ENCODE assay signal across 16 cellular contexts in the genomic region with DNA sequence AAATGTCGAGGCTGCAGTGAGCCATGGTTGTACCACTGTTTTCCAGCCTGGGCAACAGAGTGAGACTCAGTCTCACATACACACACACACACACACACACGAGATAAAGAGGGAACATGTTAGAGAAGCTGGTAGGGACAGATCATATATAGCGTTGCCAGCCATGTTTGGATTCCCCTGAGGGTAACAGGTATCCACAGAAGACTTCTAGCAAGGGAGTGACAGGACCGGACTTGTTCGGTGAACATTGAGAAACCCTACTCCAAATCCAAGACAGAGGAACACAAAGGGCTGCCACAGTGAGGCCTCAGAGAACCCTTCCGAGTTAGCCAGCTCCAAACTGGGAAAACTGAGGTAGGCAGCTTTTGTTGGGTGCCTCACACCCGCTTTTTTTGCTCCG. TPM values are rescaled to one million over a fixed set of nuclear protein-coding genes. Genes with fewer than 3 reads are reported as not detected.
DNase-seq lines count a peak whose midpoint lies in the region; ATAC-seq and TF ChIP-seq lines count a peak whose summit lies in the region.
"Had no signal": no experiment of that assay in that cellular context is flagged by ENCODE, and none has a peak within 500 bp of the region (broad histone marks: within the 10 kb centered on the region; RNA-seq: fewer than 3 reads in every experiment).

No MANE protein-coding gene starts in this region.

- no peak for TF ChIP-seq EP300 in suprapubic skin (IDR thresholded peaks at IDR 0.05)

- H3K4me3 ChIP-seq in IMR-90 (ENCODE audit: insufficient read depth, low read depth, low read length) (no peak overlapping the region), esophagus (ENCODE audit: low read depth in 1 of 2, low read length in 2 of 2) (no peak overlapping the region), suprapubic skin (no peak overlapping the region)

- no peak overlapping the region for H2BK5ac ChIP-seq in IMR-90 (ENCODE audit: low read depth, low read length, poor library complexity, severe bottlenecking)

- H3K4ac ChIP-seq in IMR-90 (ENCODE audit: low read depth, low read length) = no peak overlapping the region

- no peak for TF ChIP-seq RAD21 in IMR-90 (IDR thresholded peaks at IDR 0.05; ENCODE audit: low read length)

- no peak overlapping the region for H2BK20ac ChIP-seq in IMR-90 (ENCODE audit: low read depth, low read length)

- H3K14ac ChIP-seq in IMR-90 (replicated peaks; ENCODE audit: low read depth, low read length) = no peak overlapping the region

- H3K56ac ChIP-seq in IMR-90 (ENCODE audit: extremely low read depth, insufficient read depth, low read length) = no peak overlapping the region

- H3K9me3 ChIP-seq in IMR-90 (ENCODE audit: control insufficient read depth, insufficient read depth, low read length) = no peaks in the 10 kb centered on the region
- H3K9me3 ChIP-seq in esophagus (ENCODE audit: control insufficient read depth in 2 of 2, insufficient read depth in 1 of 2, low read depth in 1 of 2, low read length in 1 of 2) = no peaks in the 10 kb centered on the region
- no peaks in the 10 kb centered on the region for H3K9me3 ChIP-seq in suprapubic skin

- H3K9ac ChIP-seq in IMR-90 (ENCODE audit: low read depth, low read length) = no peak overlapping the region

- no peak overlapping the region for H2BK15ac ChIP-seq in IMR-90 (ENCODE audit: low read depth, low read length)

- DNase-seq in IMR-90 (no peak), RWPE1 (ENCODE audit: low spot score) (peak; percentile 68), suprapubic skin (ENCODE audit: low spot score in 2 of 2) (no peak), C1 segment of cervical spinal cord (lab: John Stamatoyannopoulos, UW) (no peak)
- DNase-seq: CD4-positive, alpha-beta memory T cell; HCEC 1CT; KBM-7; NCI-H1048; NCI-H1436 treated with DMSO at 0.1 percent for 48 hours; NCI-H2081; NCI-H226; NCI-H524 treated with DMSO at 0.1 percent for 48 hours had no signal

- no peaks in the 10 kb centered on the region for H4K20me1 ChIP-seq in IMR-90 (ENCODE audit: insufficient read depth, low read length)

- H2AK5ac ChIP-seq in IMR-90 (ENCODE audit: low read depth, low read length) = peak overlapping the region; percentile 32; the same call in 1 of the 2 replicates

- H4K5ac ChIP-seq in IMR-90 (ENCODE audit: low read depth, low read length) = no peak overlapping the region

- peaks cover 9% of the 10 kb centered on the region for H3K9me1 ChIP-seq in IMR-90 (ENCODE audit: insufficient read depth, low read length)

- H3K27me3 ChIP-seq in IMR-90 (ENCODE audit: control insufficient read depth, insufficient read depth, low read length) (no peaks in the 10 kb centered on the region), esophagus (ENCODE audit: control insufficient read depth in 1 of 2, insufficient read depth in 2 of 2, low read length in 2 of 2) (no peaks in the 10 kb centered on the region), suprapubic skin (no peaks in the 10 kb centered on the region)

- H2AK9ac ChIP-seq in IMR-90 (replicated peaks; ENCODE audit: low read depth, low read length, poor library complexity) = peak overlapping the region; percentile 43

- H3K18ac ChIP-seq in IMR-90 (ENCODE audit: low read depth, low read length) = no peak overlapping the region

- no peaks in the 10 kb centered on the region for H3K36me3 ChIP-seq in IMR-90 (ENCODE audit: control insufficient read depth, insufficient read depth, low read length)
- no peaks in the 10 kb centered on the region for H3K36me3 ChIP-seq in esophagus (ENCODE audit: control insufficient read depth in 2 of 2, insufficient read depth in 2 of 2, low read length in 1 of 2)
- no peaks in the 10 kb centered on the region for H3K36me3 ChIP-seq in suprapubic skin

- intact Hi-C loops in IMR-90 (cut with micrococcal nuclease) = no loop called here

- no peak overlapping the region for H2AFZ ChIP-seq in IMR-90 (replicated peaks; ENCODE audit: low read length, poor library complexity)

- H3K79me1 ChIP-seq in IMR-90 (ENCODE audit: low read depth in 1 of 2, low read length in 2 of 2) = peaks cover 7 to 16% of the 10 kb centered on the region in 2 experiments; a peak in 3 of 4 replicates

- no peak overlapping the region for H3K23ac ChIP-seq in IMR-90 (ENCODE audit: low read depth, low read length)

- no peak overlapping the region for H4K8ac ChIP-seq in IMR-90 (ENCODE audit: low read depth in 2 of 2, low read length in 2 of 2)

- H3K4me1 ChIP-seq in IMR-90 (ENCODE audit: control insufficient read depth, insufficient read depth, low read length) (peaks cover 9% of the 10 kb centered on the region), esophagus (ENCODE audit: control insufficient read depth in 2 of 2, insufficient read depth in 2 of 2, low read length in 1 of 2) (peaks cover 0 to 9% of the 10 kb centered on the region in 2 donors), suprapubic skin (peaks cover 33% of the 10 kb centered on the region)

- no peak for TF ChIP-seq CTCF in IMR-90 (conservative IDR thresholded peaks at IDR 0.05; ENCODE audit: low read depth, low read length)
- TF ChIP-seq CTCF in RWPE1 (conservative IDR thresholded peaks at IDR 0.05; ENCODE audit: low read depth) = no peak
- TF ChIP-seq CTCF in suprapubic skin (IDR thresholded peaks at IDR 0.05) = no peak

- POLR2A ChIA-PET in IMR-90 (lab: Charles Lee; ENCODE audit: unreplicated experiment) = no interaction called here
- POLR2A ChIA-PET in RWPE1 (lab: Yijun Ruan, JAX; ENCODE audit: low non-redundant PET) = interaction anchor here (0.5 to 0.8 kb wide), 2 partner anchors 40 to 216 kb away, joined by 3 read pairs; a partner anchor contains a TSS

- H3K4me2 ChIP-seq in IMR-90 (ENCODE audit: low read depth, low read length) = no peak overlapping the region

- H3K27ac ChIP-seq in IMR-90 (ENCODE audit: insufficient read depth, low read length) (no peak overlapping the region), RWPE1 (peak overlapping the region; percentile 51), esophagus (ENCODE audit: low read depth in 2 of 2, low read length in 1 of 2) (peak overlapping the region; percentile 30 to 64), suprapubic skin (peak overlapping the region; percentile 67)
- H3K27ac ChIP-seq: HL-60 had no signal

- no peak overlapping the region for H2BK120ac ChIP-seq in IMR-90 (ENCODE audit: low read depth, low read length)

- no TSS peak for BruUV-seq in IMR-90 (replicated peaks; lab: Mats Ljungman, UMichigan)

- dilution Hi-C loops in IMR-90 (cut with HindIII; ENCODE audit: low sequenced_read_pairs, unreplicated experiment) = loop anchor here (25.0 kb wide), 1 partner anchor 127 kb away; no protein-coding TSS in a partner anchor

- no peak for TF ChIP-seq POLR2A in IMR-90 (IDR thresholded peaks at IDR 0.05; ENCODE audit: low read depth, low read length)
- TF ChIP-seq POLR2A in suprapubic skin (IDR thresholded peaks at IDR 0.05) = no peak

- ATAC-seq in IMR-90 (ENCODE audit: low read depth) (no peak), HG03469 (IDR thresholded peaks at IDR 0.05; ENCODE audit: unreplicated experiment) (no peak), GM21447 (IDR thresholded peaks at IDR 0.05; ENCODE audit: unreplicated experiment) (no peak)

- CTCF ChIA-PET in IMR-90 (lab: Yijun Ruan, JAX) (interaction anchor here (1.6 kb wide), 1 partner anchor 8 kb away, joined by 9 read pairs; no protein-coding TSS in a partner anchor), RWPE1 (lab: Yijun Ruan, JAX) (interaction anchor here (0.6 to 1.7 kb wide), 2 partner anchors 9 to 69 kb away, joined by 3 to 6 read pairs; no protein-coding TSS in a partner anchor)

- H4K91ac ChIP-seq in IMR-90 (ENCODE audit: insufficient read depth, low read depth, low read length) = no peak overlapping the region

- WGBS in IMR-90 (ENCODE audit: extremely low coverage in 2 of 2, insufficient read length in 1 of 2), 2 experiments = 100% methylated on average over 2 of the region's 8 CpGs; no CpG with 5 or more reads in 1 of the 2 experiments
- 48 to 63% methylated on average over 8 of the region's 8 CpGs for WGBS in esophagus, 2 donors
- WGBS in suprapubic skin = 60% methylated on average over 8 of the region's 8 CpGs

- in situ Hi-C loops in IMR-90 (cut with MboI; ENCODE audit: low sequenced_read_pairs) = no loop called here

TF ChIP-seq in IMR-90, 13 proteins besides CTCF, POLR2A, EP300 and RAD21 (continues in another document):
- TF ChIP-seq NFE2L2 (IDR thresholded peaks at IDR 0.05; ENCODE audit: low read depth, low read length) (no peak), CEBPB (IDR thresholded peaks at IDR 0.05; ENCODE audit: low read depth, low read length) (no peak), SMC3 (IDR thresholded peaks at IDR 0.05; ENCODE audit: low read depth, low read length) (no peak), RFX5 (IDR thresholded peaks at IDR 0.05; ENCODE audit: low read depth, low read length) (no peak), MAFK (IDR thresholded peaks at IDR 0.05; ENCODE audit: low read depth, low read length) (no peak), RCOR1 (IDR thresholded peaks at IDR 0.05; ENCODE audit: insufficient replicate concordance, low read length) (no peak), FOS (IDR thresholded peaks at IDR 0.05; ENCODE audit: low read depth, low read length) (no peak), CHD1 (IDR thresholded peaks at IDR 0.05; ENCODE audit: low read depth, low read length) (no peak), MAZ (IDR thresholded peaks at IDR 0.05; ENCODE audit: borderline replicate concordance, low read depth, low read length) (no peak)
- TF ChIP-seq, protein P1, sequence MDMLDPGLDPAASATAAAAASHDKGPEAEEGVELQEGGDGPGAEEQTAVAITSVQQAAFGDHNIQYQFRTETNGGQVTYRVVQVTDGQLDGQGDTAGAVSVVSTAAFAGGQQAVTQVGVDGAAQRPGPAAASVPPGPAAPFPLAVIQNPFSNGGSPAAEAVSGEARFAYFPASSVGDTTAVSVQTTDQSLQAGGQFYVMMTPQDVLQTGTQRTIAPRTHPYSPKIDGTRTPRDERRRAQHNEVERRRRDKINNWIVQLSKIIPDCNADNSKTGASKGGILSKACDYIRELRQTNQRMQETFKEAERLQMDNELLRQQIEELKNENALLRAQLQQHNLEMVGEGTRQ (IDR thresholded peaks at IDR 0.05; ENCODE audit: low read depth, low read length) = no peak

RNA-seq across cellular contexts. Expression of a gene that starts 3.7 kb away (rescaled TPM):
- total RNA-seq in IMR-90 (2012; rRNA removed) (348 and 373 TPM in 2 replicates), suprapubic skin (100 to 1,000 TPM; 144 to 169 (median 160) TPM)
- polyA plus RNA-seq in IMR-90 (2012; rRNA removed) (214 and 231 TPM in 2 replicates), esophagus (100 to 1,000 TPM in 1 of 2 donors, 10 to 100 TPM in 1; 31.4 to 124 TPM)
- polyA plus RNA-seq in IMR-90 (2012; cell fraction: cytosol; rRNA removed) = 117 and 193 TPM in 2 replicates
- polyA plus RNA-seq in IMR-90 (2012; cell fraction: nucleus; rRNA removed; ENCODE audit: low replicate concordance) = 152 and 416 TPM in 2 replicates

RNA-seq across cellular contexts. Expression of a gene that starts 39.3 kb away (rescaled TPM):
- total RNA-seq in IMR-90 (2012; rRNA removed) (1.1 and 1.3 TPM in 2 replicates), suprapubic skin (100 to 1,000 TPM; 106 to 145 (median 129) TPM)
- polyA plus RNA-seq in IMR-90 (2012; rRNA removed) (5.0 and 5.3 TPM in 2 replicates), esophagus (10 to 100 TPM; 17.4 to 19.4 TPM)
- polyA plus RNA-seq in IMR-90 (2012; cell fraction: cytosol; rRNA removed) = 2.5 and 5.4 TPM in 2 replicates
- 10.8 and 19.0 TPM in 2 replicates for polyA plus RNA-seq in IMR-90 (2012; cell fraction: nucleus; rRNA removed; ENCODE audit: low replicate concordance)

Comparison
In these comparisons a context has a peak if more than half of its experiments do, and no peak if none do; other contexts are left out.
1. RNA of a gene that starts 39.3 kb away (total RNA-seq): 106 to 145 TPM in suprapubic skin; 1.1 to 1.3 TPM in IMR-90; every median in the first group is over 10 times any median in the second.